In genomic region chr3:190883973-190884832, GRCh38 we compare ENCODE assay signal across 9 cellular contexts. TPM values are rescaled to one million over a fixed set of nuclear protein-coding genes. Genes with fewer than 3 reads are reported as not detected.
A peak's percentile ranks its signal among the peaks of the same experiment; 100 is the strongest.
DNase-seq lines count a peak whose midpoint lies in the region; ATAC-seq and TF ChIP-seq lines count a peak whose summit lies in the region.
"Had no signal": no experiment of that assay in that cellular context is flagged by ENCODE, and none has a peak within 500 bp of the region (broad histone marks: within the 10 kb centered on the region; RNA-seq: fewer than 3 reads in every experiment).

No MANE protein-coding gene starts in this region.

- no peaks in the 10 kb centered on the region for H3K27me3 ChIP-seq in adipocyte (replicated peaks; ENCODE audit: control insufficient read depth, insufficient read depth, low read length)
- H3K27me3 ChIP-seq in hepatocyte: no peaks in the 10 kb centered on the region

- no peak overlapping the region for H3K4me3 ChIP-seq in adipocyte (ENCODE audit: low read length)
- H3K4me3 ChIP-seq in hepatocyte: no peak overlapping the region

- no peak overlapping the region for H2AFZ ChIP-seq in hepatocyte

- no peak overlapping the region for H3K4me3 Mint-ChIP-seq in effector memory CD8-positive, alpha-beta T cell

- H3K27ac Mint-ChIP-seq in effector memory CD8-positive, alpha-beta T cell: no peak overlapping the region
- H3K27ac Mint-ChIP-seq: activated naive CD4-positive, alpha-beta T cell treated with anti-CD3 and anti-CD28 coated beads, Interleukin-2, amount 50 U/mL, for 72 hours had no signal

- H3K9me3 Mint-ChIP-seq in effector memory CD8-positive, alpha-beta T cell: peaks cover 0 to 3% of the 10 kb centered on the region in 2 donors
- H3K9me3 Mint-ChIP-seq: activated naive CD4-positive, alpha-beta T cell treated with anti-CD3 and anti-CD28 coated beads, Interleukin-2, amount 50 U/mL, for 72 hours had no signal

- ATAC-seq in GM19328 (IDR thresholded peaks at IDR 0.05; ENCODE audit: unreplicated experiment): peak; percentile 52
- peak; percentile 75 for ATAC-seq in HG03378 (IDR thresholded peaks at IDR 0.05; ENCODE audit: unreplicated experiment)
- no peak for ATAC-seq in effector memory CD8-positive, alpha-beta T cell (replicated peaks)
- ATAC-seq: activated naive CD4-positive, alpha-beta T cell treated with anti-CD3 and anti-CD28 coated beads, Interleukin-2, amount 50 U/mL, for 72 hours had no signal

- no peaks in the 10 kb centered on the region for H3K9me3 ChIP-seq in adipocyte (ENCODE audit: control insufficient read depth, low read length)
- H3K9me3 ChIP-seq in hepatocyte (ENCODE audit: low read depth): no peaks in the 10 kb centered on the region

- DNase-seq in DMS53 treated with DMSO at 0.1 percent for 48 hours (lab: John Stamatoyannopoulos, UW; ENCODE audit: unreplicated experiment) (peak; percentile 58), NCI-H345 treated with DMSO at 0.1 percent for 48 hours (lab: John Stamatoyannopoulos, UW; ENCODE audit: unreplicated experiment) (peak; percentile 71), adipocyte (ENCODE audit: low read depth) (peak; percentile 92), hepatocyte (ENCODE audit: low spot score) (peak; percentile 79)
- DNase-seq in stimulated activated CD4-positive, alpha-beta T cell treated with anti-CD3 and anti-CD28 coated beads, Interleukin-12 subunit alpha, Interleukin-12 subunit beta, amount 100 ng/mL, for 4 hours: peak; percentile 11
- no peak for DNase-seq in effector memory CD8-positive, alpha-beta T cell

- no peak overlapping the region for H3K9ac ChIP-seq in adipocyte (ENCODE audit: low read length)

- H3K36me3 ChIP-seq in adipocyte (ENCODE audit: control insufficient read depth, insufficient read depth, low read length, severe bottlenecking) (no peaks in the 10 kb centered on the region), hepatocyte (replicated peaks; ENCODE audit: insufficient read depth, low read depth) (no peaks in the 10 kb centered on the region)

- no peak overlapping the region for H3K27ac ChIP-seq in hepatocyte

- H3K79me2 ChIP-seq in hepatocyte: no peaks in the 10 kb centered on the region

- H3K4me2 ChIP-seq in hepatocyte: no peak overlapping the region

- 33% methylated on average over 7 of the region's 7 CpGs for WGBS in hepatocyte (ENCODE audit: low lambda C conversion rate, missing lambda C conversion rate)

- no peaks in the 10 kb centered on the region for H3K4me1 ChIP-seq in adipocyte (ENCODE audit: control insufficient read depth, insufficient read depth, low read length)
- no peaks in the 10 kb centered on the region for H3K4me1 ChIP-seq in hepatocyte (ENCODE audit: insufficient read depth)

- peak; percentile 90 for TF ChIP-seq CTCF in hepatocyte (IDR thresholded peaks at IDR 0.05; ENCODE audit: poor library complexity)

- H4K20me1 ChIP-seq in hepatocyte (ENCODE audit: insufficient read depth, poor library complexity, severe bottlenecking): no peaks in the 10 kb centered on the region

- no peaks in the 10 kb centered on the region for H3K27me3 Mint-ChIP-seq in effector memory CD8-positive, alpha-beta T cell

- H3K36me3 Mint-ChIP-seq in effector memory CD8-positive, alpha-beta T cell (ENCODE audit: insufficient read depth): no peaks in the 10 kb centered on the region
- H3K36me3 Mint-ChIP-seq: activated naive CD4-positive, alpha-beta T cell treated with anti-CD3 and anti-CD28 coated beads, Interleukin-2, amount 50 U/mL, for 72 hours had no signal

- H3K9me2 ChIP-seq in hepatocyte (replicated peaks; ENCODE audit: insufficient read depth): no peaks in the 10 kb centered on the region

- H3K4me1 Mint-ChIP-seq in effector memory CD8-positive, alpha-beta T cell (ENCODE audit: low read depth in 2 of 2): no peaks in the 10 kb centered on the region

RNA-seq across cellular contexts. Expression of gene GMNC, which starts 21.7 kb away (rescaled TPM):
- total RNA-seq in hepatocyte: 0.90 and 1.0 TPM in 2 replicates
- 0.28 and 0.86 TPM in 2 replicates for polyA plus RNA-seq in hepatocyte
- total RNA-seq: activated naive CD4-positive, alpha-beta T cell treated with anti-CD3 and anti-CD28 coated beads, Interleukin-2, amount 50 U/mL, for 72 hours had no signal

Comparison
In these comparisons a context has a peak if more than half of its experiments do, and no peak if none do; other contexts are left out.
1. DNase-seq: peak in DMS53 treated with DMSO at 0.1 percent for 48 hours (single experiment), NCI-H345 treated with DMSO at 0.1 percent for 48 hours (single experiment), adipocyte (single experiment), hepatocyte (single experiment) and stimulated activated CD4-positive, alpha-beta T cell treated with anti-CD3 and anti-CD28 coated beads, Interleukin-12 subunit alpha, Interleukin-12 subunit beta, amount 100 ng/mL, for 4 hours (single experiment); none in effector memory CD8-positive, alpha-beta T cell (0 of 3).